ENCODE assay signal across 1 cellular context in genomic region chr13:42041684-42042035, GRCh38.
TF ChIP-seq lines count a peak whose summit lies in the region.

No MANE protein-coding gene starts in this region.

TF ChIP-seq in GM12878, 131 proteins besides CTCF, POLR2A, EP300 and RAD21 (continued from another document and continues in another):
- TF ChIP-seq NKRF (conservative IDR thresholded peaks at IDR 0.05) (peak; percentile 34; the same call in 1 of the 2 replicates), CBX5 (IDR thresholded peaks at IDR 0.05; ENCODE audit: low read depth) (no peak), CBFB (IDR thresholded peaks at IDR 0.05; ENCODE audit: low read depth) (no peak), SUZ12 (IDR thresholded peaks at IDR 0.05; ENCODE audit: unreplicated experiment) (no peak), MXI1 (IDR thresholded peaks at IDR 0.05; ENCODE audit: low read depth, low read length) (0 out of 2 replicates have a peak, but pooled peaks have one; percentile 28), IKZF2 (IDR thresholded peaks at IDR 0.05) (peak in 1 of 2 experiments; percentile 27; a peak in 2 of 4 replicates), MYB (IDR thresholded peaks at IDR 0.05; ENCODE audit: borderline replicate concordance, low read depth, low read length) (no peak), IRF4 (IDR thresholded peaks at IDR 0.05; ENCODE audit: low read depth, low read length) (no peak), EED (IDR thresholded peaks at IDR 0.05; ENCODE audit: low read depth) (0 out of 2 replicates have a peak, but pooled peaks have one; percentile 10), IKZF1 (conservative IDR thresholded peaks at IDR 0.05) (peak; percentile 57; the same call in 1 of the 2 replicates), POU2F2 (IDR thresholded peaks at IDR 0.05; ENCODE audit: borderline replicate concordance, low read depth, low read length) (0 out of 3 replicates have a peak, but pooled peaks have one; percentile 4), RAD51 (IDR thresholded peaks at IDR 0.05) (peak; percentile 32; the same call in 1 of the 2 replicates), STAT1 (conservative IDR thresholded peaks at IDR 0.05) (no peak), HSF1 (IDR thresholded peaks at IDR 0.05; ENCODE audit: low read depth, low read length) (no peak), CEBPB (IDR thresholded peaks at IDR 0.05; ENCODE audit: borderline replicate concordance in 1 of 2, low read depth in 2 of 2, low read length in 2 of 2) (no peak), NFIC (IDR thresholded peaks at IDR 0.05; ENCODE audit: low read depth, low read length) (0 out of 2 replicates have a peak, but pooled peaks have one; percentile 6), CHD1 (IDR thresholded peaks at IDR 0.05; ENCODE audit: low read depth, low read length) (0 out of 2 replicates have a peak, but pooled peaks have one; percentile 47), E4F1 (IDR thresholded peaks at IDR 0.05; ENCODE audit: borderline replicate concordance, partially characterized antibody) (no peak), MAX (IDR thresholded peaks at IDR 0.05; ENCODE audit: low read depth, low read length) (peak; percentile 41; the same call in 1 of the 2 replicates), SREBF1 (IDR thresholded peaks at IDR 0.05; ENCODE audit: low read length) (no peak), BCLAF1 (IDR thresholded peaks at IDR 0.05) (no peak), NR2F1 (conservative IDR thresholded peaks at IDR 0.05) (no peak), CHD2 (IDR thresholded peaks at IDR 0.05; ENCODE audit: borderline replicate concordance, low read depth, low read length) (no peak), KDM1A (IDR thresholded peaks at IDR 0.05; ENCODE audit: borderline replicate concordance) (no peak), SRF (IDR thresholded peaks at IDR 0.05; ENCODE audit: low read depth in 2 of 2, low read length in 2 of 2) (no peak), BHLHE40 (IDR thresholded peaks at IDR 0.05; ENCODE audit: borderline replicate concordance in 1 of 2, low read depth in 2 of 2, low read length in 1 of 2) (peak in 1 of 2 experiments; percentile 44; a peak in 2 of 4 replicates), RB1 (IDR thresholded peaks at IDR 0.05; ENCODE audit: borderline replicate concordance) (0 out of 2 replicates have a peak, but pooled peaks have one; percentile 17), PML (IDR thresholded peaks at IDR 0.05; ENCODE audit: low read length) (0 out of 2 replicates have a peak, but pooled peaks have one; percentile 44), NFXL1 (IDR thresholded peaks at IDR 0.05; ENCODE audit: borderline replicate concordance) (no peak), RELA (IDR thresholded peaks at IDR 0.05; ENCODE audit: borderline replicate concordance, partially characterized antibody) (peak; percentile 77), TARDBP (IDR thresholded peaks at IDR 0.05; ENCODE audit: borderline replicate concordance) (0 out of 2 replicates have a peak, but pooled peaks have one; percentile 14), SMC3 (IDR thresholded peaks at IDR 0.05; ENCODE audit: borderline replicate concordance, low read length) (peak; percentile 43; the same call in 1 of the 2 replicates), TAF1 (IDR thresholded peaks at IDR 0.05; ENCODE audit: borderline replicate concordance, low read depth, low read length) (peak; percentile 27; the same call in 1 of the 2 replicates)
- TF ChIP-seq, protein P1, sequence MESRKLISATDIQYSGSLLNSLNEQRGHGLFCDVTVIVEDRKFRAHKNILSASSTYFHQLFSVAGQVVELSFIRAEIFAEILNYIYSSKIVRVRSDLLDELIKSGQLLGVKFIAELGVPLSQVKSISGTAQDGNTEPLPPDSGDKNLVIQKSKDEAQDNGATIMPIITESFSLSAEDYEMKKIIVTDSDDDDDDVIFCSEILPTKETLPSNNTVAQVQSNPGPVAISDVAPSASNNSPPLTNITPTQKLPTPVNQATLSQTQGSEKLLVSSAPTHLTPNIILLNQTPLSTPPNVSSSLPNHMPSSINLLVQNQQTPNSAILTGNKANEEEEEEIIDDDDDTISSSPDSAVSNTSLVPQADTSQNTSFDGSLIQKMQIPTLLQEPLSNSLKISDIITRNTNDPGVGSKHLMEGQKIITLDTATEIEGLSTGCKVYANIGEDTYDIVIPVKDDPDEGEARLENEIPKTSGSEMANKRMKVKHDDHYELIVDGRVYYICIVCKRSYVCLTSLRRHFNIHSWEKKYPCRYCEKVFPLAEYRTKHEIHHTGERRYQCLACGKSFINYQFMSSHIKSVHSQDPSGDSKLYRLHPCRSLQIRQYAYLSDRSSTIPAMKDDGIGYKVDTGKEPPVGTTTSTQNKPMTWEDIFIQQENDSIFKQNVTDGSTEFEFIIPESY (IDR thresholded peaks at IDR 0.05): no peak; the same call in 1 of the 2 replicates
- TF ChIP-seq, protein P2, sequence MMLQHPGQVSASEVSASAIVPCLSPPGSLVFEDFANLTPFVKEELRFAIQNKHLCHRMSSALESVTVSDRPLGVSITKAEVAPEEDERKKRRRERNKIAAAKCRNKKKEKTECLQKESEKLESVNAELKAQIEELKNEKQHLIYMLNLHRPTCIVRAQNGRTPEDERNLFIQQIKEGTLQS (IDR thresholded peaks at IDR 0.05; ENCODE audit: borderline replicate concordance, extremely low read depth, low read depth, low read length): no peak
- TF ChIP-seq, protein P3, sequence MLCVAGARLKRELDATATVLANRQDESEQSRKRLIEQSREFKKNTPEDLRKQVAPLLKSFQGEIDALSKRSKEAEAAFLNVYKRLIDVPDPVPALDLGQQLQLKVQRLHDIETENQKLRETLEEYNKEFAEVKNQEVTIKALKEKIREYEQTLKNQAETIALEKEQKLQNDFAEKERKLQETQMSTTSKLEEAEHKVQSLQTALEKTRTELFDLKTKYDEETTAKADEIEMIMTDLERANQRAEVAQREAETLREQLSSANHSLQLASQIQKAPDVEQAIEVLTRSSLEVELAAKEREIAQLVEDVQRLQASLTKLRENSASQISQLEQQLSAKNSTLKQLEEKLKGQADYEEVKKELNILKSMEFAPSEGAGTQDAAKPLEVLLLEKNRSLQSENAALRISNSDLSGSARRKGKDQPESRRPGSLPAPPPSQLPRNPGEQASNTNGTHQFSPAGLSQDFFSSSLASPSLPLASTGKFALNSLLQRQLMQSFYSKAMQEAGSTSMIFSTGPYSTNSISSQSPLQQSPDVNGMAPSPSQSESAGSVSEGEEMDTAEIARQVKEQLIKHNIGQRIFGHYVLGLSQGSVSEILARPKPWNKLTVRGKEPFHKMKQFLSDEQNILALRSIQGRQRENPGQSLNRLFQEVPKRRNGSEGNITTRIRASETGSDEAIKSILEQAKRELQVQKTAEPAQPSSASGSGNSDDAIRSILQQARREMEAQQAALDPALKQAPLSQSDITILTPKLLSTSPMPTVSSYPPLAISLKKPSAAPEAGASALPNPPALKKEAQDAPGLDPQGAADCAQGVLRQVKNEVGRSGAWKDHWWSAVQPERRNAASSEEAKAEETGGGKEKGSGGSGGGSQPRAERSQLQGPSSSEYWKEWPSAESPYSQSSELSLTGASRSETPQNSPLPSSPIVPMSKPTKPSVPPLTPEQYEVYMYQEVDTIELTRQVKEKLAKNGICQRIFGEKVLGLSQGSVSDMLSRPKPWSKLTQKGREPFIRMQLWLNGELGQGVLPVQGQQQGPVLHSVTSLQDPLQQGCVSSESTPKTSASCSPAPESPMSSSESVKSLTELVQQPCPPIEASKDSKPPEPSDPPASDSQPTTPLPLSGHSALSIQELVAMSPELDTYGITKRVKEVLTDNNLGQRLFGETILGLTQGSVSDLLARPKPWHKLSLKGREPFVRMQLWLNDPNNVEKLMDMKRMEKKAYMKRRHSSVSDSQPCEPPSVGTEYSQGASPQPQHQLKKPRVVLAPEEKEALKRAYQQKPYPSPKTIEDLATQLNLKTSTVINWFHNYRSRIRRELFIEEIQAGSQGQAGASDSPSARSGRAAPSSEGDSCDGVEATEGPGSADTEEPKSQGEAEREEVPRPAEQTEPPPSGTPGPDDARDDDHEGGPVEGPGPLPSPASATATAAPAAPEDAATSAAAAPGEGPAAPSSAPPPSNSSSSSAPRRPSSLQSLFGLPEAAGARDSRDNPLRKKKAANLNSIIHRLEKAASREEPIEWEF (IDR thresholded peaks at IDR 0.05; ENCODE audit: insufficient replicate concordance, low read depth, low read length): no peak
- TF ChIP-seq, protein P4, sequence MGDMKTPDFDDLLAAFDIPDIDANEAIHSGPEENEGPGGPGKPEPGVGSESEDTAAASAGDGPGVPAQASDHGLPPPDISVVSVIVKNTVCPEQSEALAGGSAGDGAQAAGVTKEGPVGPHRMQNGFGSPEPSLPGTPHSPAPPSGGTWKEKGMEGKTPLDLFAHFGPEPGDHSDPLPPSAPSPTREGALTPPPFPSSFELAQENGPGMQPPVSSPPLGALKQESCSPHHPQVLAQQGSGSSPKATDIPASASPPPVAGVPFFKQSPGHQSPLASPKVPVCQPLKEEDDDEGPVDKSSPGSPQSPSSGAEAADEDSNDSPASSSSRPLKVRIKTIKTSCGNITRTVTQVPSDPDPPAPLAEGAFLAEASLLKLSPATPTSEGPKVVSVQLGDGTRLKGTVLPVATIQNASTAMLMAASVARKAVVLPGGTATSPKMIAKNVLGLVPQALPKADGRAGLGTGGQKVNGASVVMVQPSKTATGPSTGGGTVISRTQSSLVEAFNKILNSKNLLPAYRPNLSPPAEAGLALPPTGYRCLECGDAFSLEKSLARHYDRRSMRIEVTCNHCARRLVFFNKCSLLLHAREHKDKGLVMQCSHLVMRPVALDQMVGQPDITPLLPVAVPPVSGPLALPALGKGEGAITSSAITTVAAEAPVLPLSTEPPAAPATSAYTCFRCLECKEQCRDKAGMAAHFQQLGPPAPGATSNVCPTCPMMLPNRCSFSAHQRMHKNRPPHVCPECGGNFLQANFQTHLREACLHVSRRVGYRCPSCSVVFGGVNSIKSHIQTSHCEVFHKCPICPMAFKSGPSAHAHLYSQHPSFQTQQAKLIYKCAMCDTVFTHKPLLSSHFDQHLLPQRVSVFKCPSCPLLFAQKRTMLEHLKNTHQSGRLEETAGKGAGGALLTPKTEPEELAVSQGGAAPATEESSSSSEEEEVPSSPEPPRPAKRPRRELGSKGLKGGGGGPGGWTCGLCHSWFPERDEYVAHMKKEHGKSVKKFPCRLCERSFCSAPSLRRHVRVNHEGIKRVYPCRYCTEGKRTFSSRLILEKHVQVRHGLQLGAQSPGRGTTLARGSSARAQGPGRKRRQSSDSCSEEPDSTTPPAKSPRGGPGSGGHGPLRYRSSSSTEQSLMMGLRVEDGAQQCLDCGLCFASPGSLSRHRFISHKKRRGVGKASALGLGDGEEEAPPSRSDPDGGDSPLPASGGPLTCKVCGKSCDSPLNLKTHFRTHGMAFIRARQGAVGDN (IDR thresholded peaks at IDR 0.05): peak; percentile 69; the same call in 1 of the 2 replicates
